34 cellular contexts compared by ENCODE assay signal in the genomic region with DNA sequence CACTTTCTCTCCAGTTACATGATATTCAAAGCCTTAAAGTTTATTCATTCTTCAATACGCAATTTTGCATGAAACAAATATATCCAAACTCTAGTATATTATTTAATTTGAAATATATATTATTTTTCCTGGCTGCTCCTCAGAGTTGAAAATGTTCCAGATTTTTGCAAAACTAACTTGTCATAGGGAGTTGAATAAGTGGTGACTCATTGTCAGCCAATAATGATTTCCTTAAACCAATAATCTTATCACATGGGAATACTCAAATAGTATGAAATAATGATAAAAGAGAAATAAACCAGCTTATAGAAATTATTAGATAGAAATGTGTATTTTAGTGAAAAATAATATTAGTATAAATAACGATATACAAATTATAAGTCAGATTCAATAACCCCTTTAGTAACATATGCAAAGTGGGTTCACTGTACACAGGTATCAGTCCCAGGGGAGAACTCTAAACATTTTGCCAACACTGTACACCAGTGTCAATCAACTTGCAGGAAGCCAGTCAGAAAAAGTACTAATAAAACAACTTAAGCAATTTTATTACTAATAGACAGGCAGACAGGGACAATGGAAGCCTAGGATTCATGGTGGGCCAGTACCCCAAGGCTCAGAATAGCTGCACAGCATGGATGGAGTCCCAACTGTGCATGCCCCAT.
"Had no signal": no experiment of that assay in that cellular context is flagged by ENCODE, and none has a peak within 500 bp of the region (broad histone marks: within the 10 kb centered on the region; RNA-seq: fewer than 3 reads in every experiment).

No MANE protein-coding gene starts in this region.

- H3K27ac ChIP-seq: ascending aorta, brain microvascular endothelial cell, breast epithelium, cardiac muscle cell, WERI-Rb-1 had no signal

- DNase-seq: activated CD4-positive, alpha-beta memory T cell treated with anti-CD3 and anti-CD28 coated beads, Interleukin-2, amount 10 ng/mL, durations not matched to agents 7 days and 5 days; activated CD4-positive, alpha-beta T cell treated with anti-CD3 and anti-CD28 coated beads for 1 hour; activated CD4-positive, alpha-beta T cell treated with anti-CD3 and anti-CD28 coated beads for 36 hours; activated CD4-positive, alpha-beta T cell treated with anti-CD3 and anti-CD28 coated beads for 48 hours; activated CD4-positive, alpha-beta T cell treated with anti-CD3 and anti-CD28 coated beads, Interleukin-2, amount 10 ng/mL, durations not matched to agents 7 days and 5 days; activated CD4-positive, alpha-beta T cell treated with anti-CD3 and anti-CD28 coated beads, Interleukin-2, amount 50 U/mL, for 48 hours; activated CD4-positive, CD25-positive, alpha-beta regulatory T cell; activated CD8-positive, alpha-beta memory T cell treated with anti-CD3 and anti-CD28 coated beads for 24 hours; activated CD8-positive, alpha-beta memory T cell treated with anti-CD3 and anti-CD28 coated beads, Interleukin-2, amount 10 ng/mL, durations not matched to agents 7 days and 5 days; activated CD8-positive, alpha-beta memory T cell treated with anti-CD3 and anti-CD28 coated beads, Interleukin-2, amount 50 U/mL, for 48 hours; activated CD8-positive, alpha-beta T cell treated with anti-CD3 and anti-CD28 coated beads, Interleukin-2, amount 10 ng/mL, durations not matched to agents 7 days and 5 days; activated effector memory CD4-positive, alpha-beta T cell treated with Interleukin-2 at 50 U/mL for 16 hours; activated gamma-delta T cell; activated naive CD4-positive, alpha-beta T cell treated with anti-CD3 and anti-CD28 coated beads, Interleukin-2, amount 10 ng/mL, durations not matched to agents 7 days and 5 days; activated naive CD4-positive, alpha-beta T cell treated with Interleukin-2 at 50 U/mL for 16 hours; activated naive CD8-positive, alpha-beta T cell treated with anti-CD3 and anti-CD28 coated beads, Interleukin-2, amount 10 ng/mL, durations not matched to agents 7 days and 5 days; activated naive CD8-positive, alpha-beta T cell treated with anti-CD3 and anti-CD28 coated beads, Interleukin-2, amount 50 U/mL, for 24 hours; activated T-cell treated with anti-CD3 and anti-CD28 coated beads, Interleukin-2, amount 50 U/mL, for 24 hours; activated T-cell treated with anti-CD3 and anti-CD28 coated beads, Interleukin-2, amount 50 U/mL, for 48 hours; amygdala; anterior cingulate cortex; brain microvascular endothelial cell; caudate nucleus; cerebellar nuclear complex; T-helper 1 cell; T-helper 2 cell; T-helper 9 cell; WERI-Rb-1 had no signal

- H3K9me3 ChIP-seq: ascending aorta, breast epithelium had no signal

- H3K36me3 ChIP-seq: ascending aorta, brain microvascular endothelial cell, breast epithelium, cardiac muscle cell, WERI-Rb-1 had no signal

- H3K27me3 ChIP-seq: ascending aorta, brain microvascular endothelial cell, breast epithelium, cardiac muscle cell had no signal

- H3K4me3 ChIP-seq: ascending aorta, breast epithelium, cardiac muscle cell had no signal

- ATAC-seq: activated CD4-positive, alpha-beta T cell treated with anti-CD3 and anti-CD28 coated beads for 36 hours; activated CD4-positive, CD25-positive, alpha-beta regulatory T cell treated with anti-CD3 and anti-CD28 coated beads, Interleukin-2, amount 50 U/mL, for 24 hours; activated CD8-positive, alpha-beta memory T cell treated with anti-CD3 and anti-CD28 coated beads, Interleukin-2, amount 10 ng/mL, durations not matched to agents 7 days and 5 days; activated CD8-positive, alpha-beta T cell treated with anti-CD3 and anti-CD28 coated beads, Interleukin-2, amount 10 ng/mL, durations not matched to agents 7 days and 5 days; activated naive CD8-positive, alpha-beta T cell treated with anti-CD3 and anti-CD28 coated beads, Interleukin-2, amount 50 U/mL, for 24 hours; WTC11 had no signal

- H3K4me1 ChIP-seq: ascending aorta, breast epithelium had no signal

- FAIRE-seq: TTC549 had no signal
